11 cellular contexts compared by ENCODE assay signal in genomic region chr6:156028310-156029131, GRCh38.
DNase-seq lines count a peak whose midpoint lies in the region; ATAC-seq and TF ChIP-seq lines count a peak whose summit lies in the region.
"Had no signal": no experiment of that assay in that cellular context is flagged by ENCODE, and none has a peak within 500 bp of the region (broad histone marks: within the 10 kb centered on the region; RNA-seq: fewer than 3 reads in every experiment).

No MANE protein-coding gene starts in this region.

- H2AFZ ChIP-seq in PC-9 = no peak overlapping the region

- no peak for TF ChIP-seq CTCF in fibroblast of villous mesenchyme (IDR thresholded peaks at IDR 0.05; ENCODE audit: insufficient read depth, low read depth, low read length)
- no peak for TF ChIP-seq CTCF in PC-9 (conservative IDR thresholded peaks at IDR 0.05)

- POLR2A ChIA-PET in PC-9 (lab: Charles Lee; ENCODE audit: unreplicated experiment) = no interaction called here

- no peaks in the 10 kb centered on the region for H3K27me3 ChIP-seq in PC-9 (ENCODE audit: insufficient read depth, low read depth)

- H3K36me3 ChIP-seq in PC-9 (ENCODE audit: low read depth) = no peaks in the 10 kb centered on the region

- ATAC-seq in SK-N-SH treated with all-trans-retinoic acid at 6 μM for 48 hours (peak; percentile 85), GM18502 (IDR thresholded peaks at IDR 0.05; ENCODE audit: poor library complexity, unreplicated experiment) (no peak)

- H3K4me2 ChIP-seq in PC-9 = no peak overlapping the region

- H4K20me1 ChIP-seq in PC-9 (ENCODE audit: insufficient read depth) = no peaks in the 10 kb centered on the region

- H3K27ac ChIP-seq in PC-9 = no peak overlapping the region

- H3K4me1 ChIP-seq in PC-9 (replicated peaks; ENCODE audit: insufficient read depth) = no peaks in the 10 kb centered on the region

- H3K79me2 ChIP-seq in PC-9 (ENCODE audit: low read depth) = no peaks in the 10 kb centered on the region

- H3K4me3 ChIP-seq in fibroblast of villous mesenchyme (ENCODE audit: low read depth, low read length) (no peak overlapping the region), PC-9 (no peak overlapping the region)

- DNase-seq in stimulated activated CD4-positive, alpha-beta T cell treated with anti-CD3 and anti-CD28 coated beads, Interleukin-1b, Interleukin-23, amount 100 ng/mL, for 48 hours = peak; percentile 3
- no peak for DNase-seq in stimulated activated CD4-positive, alpha-beta T cell treated with anti-CD3 and anti-CD28 coated beads, Interleukin-4, amount 100 ng/mL, for 24 hours
- DNase-seq in fibroblast of villous mesenchyme (ENCODE audit: low read depth) (peak; percentile 29), KG1 (lab: John Stamatoyannopoulos, UW) (no peak), NOMO-1 treated with DMSO at 0.1 percent for 48 hours (lab: John Stamatoyannopoulos, UW; ENCODE audit: unreplicated experiment) (no peak), PC-9 (no peak)
- DNase-seq: activated CD8-positive, alpha-beta memory T cell treated with anti-CD3 and anti-CD28 coated beads, Interleukin-2, amount 50 U/mL, for 48 hours; CD8-positive, alpha-beta memory T cell; immature natural killer cell had no signal

- intact Hi-C loops in PC-9 (cut with micrococcal nuclease; ENCODE audit: unreplicated experiment) = no loop called here

- no peaks in the 10 kb centered on the region; the same call in 1 of the 2 replicates for H3K9me3 ChIP-seq in PC-9 (ENCODE audit: insufficient read depth, low read depth)

- CTCF ChIA-PET in PC-9 (lab: Charles Lee) = no interaction called here

- BruUV-seq in PC-9 (replicated peaks; lab: Mats Ljungman, UMichigan) = no TSS peak

- H3F3A ChIP-seq in PC-9 (ENCODE audit: insufficient read depth, low read depth) = no peaks in the 10 kb centered on the region

- H3K9me2 ChIP-seq in PC-9 (ENCODE audit: insufficient read depth) = no peaks in the 10 kb centered on the region

TF ChIP-seq in SK-N-SH treated with all-trans-retinoic acid at 6 μM for 48 hours, 23 proteins besides CTCF, POLR2A, EP300 and RAD21:
- TF ChIP-seq ZNF8 (CRISPR knock-in tag; IDR thresholded peaks at IDR 0.05) = no peak; the same call in 1 of the 2 replicates
- no peak for TF ChIP-seq ESRRG (CRISPR knock-in tag; IDR thresholded peaks at IDR 0.05)
- peak; percentile 71; the same call in 1 of the 2 replicates for TF ChIP-seq TCF4 (CRISPR knock-in tag; IDR thresholded peaks at IDR 0.05; ENCODE audit: borderline replicate concordance)
- TF ChIP-seq ARNTL (CRISPR knock-in tag; IDR thresholded peaks at IDR 0.05; ENCODE audit: borderline replicate concordance, low read depth) = no peak
- TF ChIP-seq, protein P1, sequence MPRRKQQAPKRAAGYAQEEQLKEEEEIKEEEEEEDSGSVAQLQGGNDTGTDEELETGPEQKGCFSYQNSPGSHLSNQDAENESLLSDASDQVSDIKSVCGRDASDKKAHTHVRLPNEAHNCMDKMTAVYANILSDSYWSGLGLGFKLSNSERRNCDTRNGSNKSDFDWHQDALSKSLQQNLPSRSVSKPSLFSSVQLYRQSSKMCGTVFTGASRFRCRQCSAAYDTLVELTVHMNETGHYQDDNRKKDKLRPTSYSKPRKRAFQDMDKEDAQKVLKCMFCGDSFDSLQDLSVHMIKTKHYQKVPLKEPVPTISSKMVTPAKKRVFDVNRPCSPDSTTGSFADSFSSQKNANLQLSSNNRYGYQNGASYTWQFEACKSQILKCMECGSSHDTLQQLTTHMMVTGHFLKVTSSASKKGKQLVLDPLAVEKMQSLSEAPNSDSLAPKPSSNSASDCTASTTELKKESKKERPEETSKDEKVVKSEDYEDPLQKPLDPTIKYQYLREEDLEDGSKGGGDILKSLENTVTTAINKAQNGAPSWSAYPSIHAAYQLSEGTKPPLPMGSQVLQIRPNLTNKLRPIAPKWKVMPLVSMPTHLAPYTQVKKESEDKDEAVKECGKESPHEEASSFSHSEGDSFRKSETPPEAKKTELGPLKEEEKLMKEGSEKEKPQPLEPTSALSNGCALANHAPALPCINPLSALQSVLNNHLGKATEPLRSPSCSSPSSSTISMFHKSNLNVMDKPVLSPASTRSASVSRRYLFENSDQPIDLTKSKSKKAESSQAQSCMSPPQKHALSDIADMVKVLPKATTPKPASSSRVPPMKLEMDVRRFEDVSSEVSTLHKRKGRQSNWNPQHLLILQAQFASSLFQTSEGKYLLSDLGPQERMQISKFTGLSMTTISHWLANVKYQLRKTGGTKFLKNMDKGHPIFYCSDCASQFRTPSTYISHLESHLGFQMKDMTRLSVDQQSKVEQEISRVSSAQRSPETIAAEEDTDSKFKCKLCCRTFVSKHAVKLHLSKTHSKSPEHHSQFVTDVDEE (CRISPR knock-in tag; IDR thresholded peaks at IDR 0.05) = peak; percentile 66; the same call in 1 of the 2 replicates
- TF ChIP-seq PPARA (CRISPR knock-in tag; IDR thresholded peaks at IDR 0.05; ENCODE audit: borderline replicate concordance) = no peak

Comparison
In these comparisons a context has a peak if more than half of its experiments do, and no peak if none do; other contexts are left out.
1. DNase-seq: peak in stimulated activated CD4-positive, alpha-beta T cell treated with anti-CD3 and anti-CD28 coated beads, Interleukin-1b, Interleukin-23, amount 100 ng/mL, for 48 hours (single experiment) and fibroblast of villous mesenchyme (single experiment); none in stimulated activated CD4-positive, alpha-beta T cell treated with anti-CD3 and anti-CD28 coated beads, Interleukin-4, amount 100 ng/mL, for 24 hours (single experiment), KG1 (single experiment), NOMO-1 treated with DMSO at 0.1 percent for 48 hours (single experiment) and PC-9 (0 of 2).